ENCODE assay signal across 26 cellular contexts in genomic region chr22:19816372-19817119, GRCh38. TPM values are rescaled to one million over a fixed set of nuclear protein-coding genes. Genes with fewer than 3 reads are reported as not detected.
DNase-seq lines count a peak whose midpoint lies in the region; ATAC-seq, FAIRE-seq and TF ChIP-seq lines count a peak whose summit lies in the region.
"Had no signal": no experiment of that assay in that cellular context is flagged by ENCODE, and none has a peak within 500 bp of the region (broad histone marks: within the 10 kb centered on the region; RNA-seq: fewer than 3 reads in every experiment).

No MANE protein-coding gene starts in this region.

- peak; percentile 90 for FAIRE-seq in urothelium cell line (lab: Jason Lieb, UNC)
- FAIRE-seq: A549 had no signal

- no peak for TF ChIP-seq CTCF in WTC11 (IDR thresholded peaks at IDR 0.05)

- no peak for ATAC-seq in activated naive CD8-positive, alpha-beta T cell treated with anti-CD3 and anti-CD28 coated beads, Interleukin-2, amount 50 U/mL, for 24 hours
- ATAC-seq in WTC11 (no peak), left lobe of liver (no peak), GM21423 (IDR thresholded peaks at IDR 0.05; ENCODE audit: unreplicated experiment) (no peak), GM19328 (IDR thresholded peaks at IDR 0.05; ENCODE audit: unreplicated experiment) (no peak)
- ATAC-seq: A549; heart right ventricle; left ventricle myocardium superior; natural killer cell; sciatic nerve; stimulated activated naive CD8-positive, alpha-beta T cell treated with anti-CD3 and anti-CD28 coated beads, Interleukin-15, amount 100 ng/mL, for 72 hours had no signal

- peak overlapping the region; percentile 5 for H3K4me3 Mint-ChIP-seq in activated naive CD8-positive, alpha-beta T cell
- no peak overlapping the region for H3K4me3 Mint-ChIP-seq in activated naive CD8-positive, alpha-beta T cell treated with anti-CD3 and anti-CD28 coated beads, Interleukin-2, amount 50 U/mL, for 24 hours
- H3K4me3 Mint-ChIP-seq in WTC11: no peak overlapping the region
- H3K4me3 Mint-ChIP-seq: activated T-helper 1 cell treated with anti-CD3 and anti-CD28 coated beads, Interleukin-12 subunit alpha, Interleukin-12 subunit beta, Interleukin-2, Interleukin-4 antibody, amounts not matched to agents 30 ng/mL and 10 ng/mL and 1 ng/mL, durations not matched to agents 14 hours and 24 hours and 36 hours; natural killer cell; stimulated activated naive CD8-positive, alpha-beta T cell treated with anti-CD3 and anti-CD28 coated beads, Interleukin-15, amount 100 ng/mL, for 72 hours had no signal

- CTCF ChIA-PET in WTC11 (lab: Charles Lee): no interaction called here

- no peak for DNase-seq in activated naive CD8-positive, alpha-beta T cell treated with anti-CD3 and anti-CD28 coated beads, Interleukin-2, amount 50 U/mL, for 24 hours
- no peak for DNase-seq in WTC11 (ENCODE audit: low spot score)
- DNase-seq in left lobe of liver (ENCODE audit: low spot score): peak; percentile 29
- DNase-seq in urothelium cell line (ENCODE audit: low spot score): no peak
- no peak for DNase-seq in DMS153 treated with DMSO at 0.1 percent for 48 hours (lab: John Stamatoyannopoulos, UW; ENCODE audit: unreplicated experiment)
- DNase-seq: cerebellar nuclear complex; H7; heart right ventricle; left ventricle myocardium superior; midbrain; natural killer cell; NCI-H1092 treated with DMSO at 0.1 percent for 48 hours; NCI-H1930; NCI-H2227 treated with DMSO at 0.1 percent for 48 hours; NCI-H69; stimulated activated naive CD8-positive, alpha-beta T cell treated with anti-CD3 and anti-CD28 coated beads, Interleukin-15, amount 100 ng/mL, for 72 hours; transverse colon had no signal

- no peaks in the 10 kb centered on the region for H3K27me3 Mint-ChIP-seq in activated naive CD8-positive, alpha-beta T cell
- H3K27me3 Mint-ChIP-seq in activated naive CD8-positive, alpha-beta T cell treated with anti-CD3 and anti-CD28 coated beads, Interleukin-2, amount 50 U/mL, for 24 hours: no peaks in the 10 kb centered on the region
- no peaks in the 10 kb centered on the region; the same call in 1 of the 2 replicates for H3K27me3 Mint-ChIP-seq in WTC11 (ENCODE audit: low read depth)
- H3K27me3 Mint-ChIP-seq: stimulated activated naive CD8-positive, alpha-beta T cell treated with anti-CD3 and anti-CD28 coated beads, Interleukin-15, amount 100 ng/mL, for 72 hours had no signal

- no peak overlapping the region for H3K27ac Mint-ChIP-seq in activated naive CD8-positive, alpha-beta T cell
- H3K27ac Mint-ChIP-seq in activated naive CD8-positive, alpha-beta T cell treated with anti-CD3 and anti-CD28 coated beads, Interleukin-2, amount 50 U/mL, for 24 hours: no peak overlapping the region
- peak overlapping the region; percentile 81 for H3K27ac Mint-ChIP-seq in WTC11
- H3K27ac Mint-ChIP-seq: activated T-helper 1 cell treated with anti-CD3 and anti-CD28 coated beads, Interleukin-12 subunit alpha, Interleukin-12 subunit beta, Interleukin-2, Interleukin-4 antibody, amounts not matched to agents 30 ng/mL and 10 ng/mL and 1 ng/mL, durations not matched to agents 14 hours and 24 hours and 36 hours; natural killer cell had no signal

- no peaks in the 10 kb centered on the region for H3K36me3 Mint-ChIP-seq in activated naive CD8-positive, alpha-beta T cell
- no peaks in the 10 kb centered on the region for H3K36me3 Mint-ChIP-seq in activated naive CD8-positive, alpha-beta T cell treated with anti-CD3 and anti-CD28 coated beads, Interleukin-2, amount 50 U/mL, for 24 hours (ENCODE audit: low read depth)
- H3K36me3 Mint-ChIP-seq in WTC11: no peaks in the 10 kb centered on the region
- H3K36me3 Mint-ChIP-seq: natural killer cell had no signal

- POLR2A ChIA-PET in WTC11 (lab: Charles Lee): no interaction called here

- H3K4me1 Mint-ChIP-seq in activated naive CD8-positive, alpha-beta T cell (ENCODE audit: low read depth): no peaks in the 10 kb centered on the region
- no peaks in the 10 kb centered on the region for H3K4me1 Mint-ChIP-seq in activated naive CD8-positive, alpha-beta T cell treated with anti-CD3 and anti-CD28 coated beads, Interleukin-2, amount 50 U/mL, for 24 hours
- H3K4me1 Mint-ChIP-seq in WTC11: no peaks in the 10 kb centered on the region

- no peaks in the 10 kb centered on the region for H3K9me3 Mint-ChIP-seq in activated naive CD8-positive, alpha-beta T cell (ENCODE audit: low read depth)
- no peaks in the 10 kb centered on the region for H3K9me3 Mint-ChIP-seq in activated naive CD8-positive, alpha-beta T cell treated with anti-CD3 and anti-CD28 coated beads, Interleukin-2, amount 50 U/mL, for 24 hours
- no peaks in the 10 kb centered on the region for H3K9me3 Mint-ChIP-seq in WTC11
- H3K9me3 Mint-ChIP-seq: activated T-helper 1 cell treated with anti-CD3 and anti-CD28 coated beads, Interleukin-12 subunit alpha, Interleukin-12 subunit beta, Interleukin-2, Interleukin-4 antibody, amounts not matched to agents 30 ng/mL and 10 ng/mL and 1 ng/mL, durations not matched to agents 14 hours and 24 hours and 36 hours; natural killer cell; stimulated activated naive CD8-positive, alpha-beta T cell treated with anti-CD3 and anti-CD28 coated beads, Interleukin-15, amount 100 ng/mL, for 72 hours had no signal

TF ChIP-seq in WTC11, 78 proteins besides CTCF, POLR2A, EP300 and RAD21:
- TF ChIP-seq ZNF396 (CRISPR knock-in tag; IDR thresholded peaks at IDR 0.05; ENCODE audit: borderline replicate concordance) (no peak), NR1H2 (CRISPR knock-in tag; IDR thresholded peaks at IDR 0.05) (no peak), ZNF121 (CRISPR knock-in tag; IDR thresholded peaks at IDR 0.05) (no peak), ZNF416 (CRISPR knock-in tag; IDR thresholded peaks at IDR 0.05) (no peak), MLX (CRISPR knock-in tag; IDR thresholded peaks at IDR 0.05) (no peak), CDX4 (CRISPR knock-in tag; IDR thresholded peaks at IDR 0.05; ENCODE audit: borderline replicate concordance) (no peak), ATF6 (CRISPR knock-in tag; IDR thresholded peaks at IDR 0.05) (no peak), ZNF263 (CRISPR knock-in tag; IDR thresholded peaks at IDR 0.05; ENCODE audit: low read depth) (no peak)
- TF ChIP-seq, protein P1, sequence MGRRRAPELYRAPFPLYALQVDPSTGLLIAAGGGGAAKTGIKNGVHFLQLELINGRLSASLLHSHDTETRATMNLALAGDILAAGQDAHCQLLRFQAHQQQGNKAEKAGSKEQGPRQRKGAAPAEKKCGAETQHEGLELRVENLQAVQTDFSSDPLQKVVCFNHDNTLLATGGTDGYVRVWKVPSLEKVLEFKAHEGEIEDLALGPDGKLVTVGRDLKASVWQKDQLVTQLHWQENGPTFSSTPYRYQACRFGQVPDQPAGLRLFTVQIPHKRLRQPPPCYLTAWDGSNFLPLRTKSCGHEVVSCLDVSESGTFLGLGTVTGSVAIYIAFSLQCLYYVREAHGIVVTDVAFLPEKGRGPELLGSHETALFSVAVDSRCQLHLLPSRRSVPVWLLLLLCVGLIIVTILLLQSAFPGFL (CRISPR knock-in tag; IDR thresholded peaks at IDR 0.05; ENCODE audit: borderline replicate concordance): no peak

RNA-seq across cellular contexts. Expression of gene GNB1L, which starts 38.1 kb away (rescaled TPM):
- total RNA-seq in WTC11 (2021): 18.0 to 21.7 TPM (median 19.4 TPM) in 3 replicates
- 4.3 TPM for total RNA-seq in left lobe of liver

RNA-seq across cellular contexts. Expression of gene RTL10, which starts 38.1 kb away (rescaled TPM):
- 19.2 to 21.5 TPM (median 20.6 TPM) in 3 replicates for total RNA-seq in WTC11 (2021)
- 9.4 TPM for total RNA-seq in left lobe of liver

RNA-seq across cellular contexts. Expression of gene TBX1, which starts 56.0 kb away (rescaled TPM):
- total RNA-seq in WTC11 (2021) (7.9 to 12.8 TPM (median 9.3 TPM) in 3 replicates), left lobe of liver (0.40 TPM)
- total RNA-seq: activated CD8-positive, alpha-beta memory T cell treated with anti-CD3 and anti-CD28 coated beads for 36 hours; epithelial cell of proximal tubule; T-helper 1 cell treated with Interleukin-12 subunit alpha and Interleukin-12 subunit beta and Interleukin-4 antibody, amounts not matched to agents 30 ng/mL and 1 ng/mL, for 36 hours had no signal
